Comparison of ENCODE assay signal across 1 cellular context in genomic region chr17:72030067-72030899, GRCh38.
TF ChIP-seq lines count a peak whose summit lies in the region.

No MANE protein-coding gene starts in this region.

TF ChIP-seq in HepG2, 621 proteins besides CTCF, POLR2A, EP300 and RAD21 (continued from another document):
- TF ChIP-seq ZNF292 (CRISPR knock-in tag; IDR thresholded peaks at IDR 0.05; ENCODE audit: borderline replicate concordance, low read depth) (no peak), NONO (IDR thresholded peaks at IDR 0.05) (no peak), NONO (CRISPR knock-in tag; conservative IDR thresholded peaks at IDR 0.05) (no peak), GFI1 (CRISPR knock-in tag; IDR thresholded peaks at IDR 0.05; ENCODE audit: borderline replicate concordance) (no peak), TBX2 (CRISPR knock-in tag; IDR thresholded peaks at IDR 0.05; ENCODE audit: borderline replicate concordance) (no peak), EHMT2 (IDR thresholded peaks at IDR 0.05; ENCODE audit: borderline replicate concordance, low read depth, low read length) (no peak), FOXJ3 (CRISPR knock-in tag; IDR thresholded peaks at IDR 0.05; ENCODE audit: borderline replicate concordance) (no peak), TEAD3 (CRISPR knock-in tag; optimal IDR thresholded peaks at IDR 0.05; ENCODE audit: borderline replicate concordance) (no peak), USF2 (IDR thresholded peaks at IDR 0.05; ENCODE audit: low read depth, low read length) (no peak), USF2 (CRISPR knock-in tag; IDR thresholded peaks at IDR 0.05; ENCODE audit: borderline replicate concordance) (no peak), PHF21A (CRISPR knock-in tag; IDR thresholded peaks at IDR 0.05) (no peak)
